11 cellular contexts compared by ENCODE assay signal in the genomic region with DNA sequence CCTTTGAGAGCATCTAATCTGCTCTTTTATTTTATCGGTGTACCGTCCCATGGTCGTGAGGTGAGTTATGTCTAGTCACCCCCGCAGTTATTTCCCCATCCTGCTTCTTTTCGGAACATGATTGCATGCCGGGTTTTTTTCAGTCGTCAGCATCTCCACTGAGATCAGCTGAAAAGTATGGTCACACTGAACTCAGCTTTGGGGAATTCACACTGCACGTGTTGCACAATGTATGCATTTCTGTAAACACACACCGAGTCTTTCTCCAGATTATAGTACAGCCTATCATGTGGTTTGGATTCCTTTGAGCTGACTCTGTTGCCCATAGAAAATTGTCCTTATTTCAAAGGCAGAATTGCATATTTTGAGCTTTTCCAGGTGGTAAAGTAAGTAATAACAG. TPM values are rescaled to one million over a fixed set of nuclear protein-coding genes. Genes with fewer than 3 reads are reported as not detected.
DNase-seq lines count a peak whose midpoint lies in the region; ATAC-seq and TF ChIP-seq lines count a peak whose summit lies in the region.
"Had no signal": no experiment of that assay in that cellular context is flagged by ENCODE, and none has a peak within 500 bp of the region (broad histone marks: within the 10 kb centered on the region; RNA-seq: fewer than 3 reads in every experiment).

No MANE protein-coding gene starts in this region.

- no TSS peak for BruUV-seq in mammary epithelial cell (replicated peaks; lab: Mats Ljungman, UMichigan)

- ATAC-seq in mucosa of descending colon: peak; percentile 46
- ATAC-seq in GM21723 (IDR thresholded peaks at IDR 0.05; ENCODE audit: unreplicated experiment): no peak
- no peak for ATAC-seq in GM21786 (IDR thresholded peaks at IDR 0.05; ENCODE audit: unreplicated experiment)

- H3K79me2 ChIP-seq in MM.1S (ENCODE audit: low read length) (peaks cover 68% of the 10 kb centered on the region), mammary epithelial cell (ENCODE audit: insufficient read depth, low read length) (no peaks in the 10 kb centered on the region)

- H3K4me2 ChIP-seq in BLaER1 treated with 17β-estradiol and CSF1 and Interleukin-3, amounts not matched to agents 10 nM and 100 nM: peak overlapping the region; percentile 86 to 97 (median 88)
- H3K4me2 ChIP-seq in MM.1S (ENCODE audit: low read depth, low read length): peak overlapping the region; percentile 63
- H3K4me2 ChIP-seq in mammary epithelial cell (ENCODE audit: insufficient read depth, low read depth, low read length): no peak overlapping the region

- dilution Hi-C loops in mammary epithelial cell (cut with HindIII; ENCODE audit: low sequenced_read_pairs): no loop called here

- H3K9ac ChIP-seq in BLaER1 treated with 17β-estradiol and CSF1 and Interleukin-3, amounts not matched to agents 10 nM and 100 nM: peak overlapping the region; percentile 62 to 78 (median 70); a peak in 20 of 22 replicates
- H3K9ac ChIP-seq in MM.1S (ENCODE audit: low read length) (peak overlapping the region; percentile 72), mammary epithelial cell (ENCODE audit: insufficient read depth, low read length) (no peak overlapping the region)

- no peaks in the 10 kb centered on the region for H3K9me2 ChIP-seq in MM.1S (replicated peaks; ENCODE audit: insufficient read depth, low read length)

- H2AFZ ChIP-seq in MM.1S (ENCODE audit: low read length): no peak overlapping the region
- H2AFZ ChIP-seq in mammary epithelial cell (ENCODE audit: low read depth, low read length): no peak overlapping the region

- peaks cover 0 to 15% (median 0%) of the 10 kb centered on the region in 11 experiments; a peak in 3 of 22 replicates for H3K36me3 ChIP-seq in BLaER1 treated with 17β-estradiol and CSF1 and Interleukin-3, amounts not matched to agents 10 nM and 100 nM
- H3K36me3 ChIP-seq in MM.1S (replicated peaks; ENCODE audit: insufficient read depth, low read length): peaks cover 30% of the 10 kb centered on the region
- H3K36me3 ChIP-seq in mammary epithelial cell (ENCODE audit: insufficient read depth, low read length): no peaks in the 10 kb centered on the region
- H3K36me3 ChIP-seq in mucosa of descending colon (ENCODE audit: low read depth): no peaks in the 10 kb centered on the region

- TF ChIP-seq CTCF in MM.1S (IDR thresholded peaks at IDR 0.05; ENCODE audit: low read length) (no peak), mammary epithelial cell (conservative IDR thresholded peaks at IDR 0.05 in 1 of 2, IDR thresholded peaks at IDR 0.05 in 1 of 2; ENCODE audit: extremely low read depth in 1 of 2, insufficient read depth in 1 of 2, low read depth in 1 of 2, low read length in 2 of 2) (no peak), mucosa of descending colon (IDR thresholded peaks at IDR 0.05) (no peak)

- H3K4me1 ChIP-seq in BLaER1 treated with 17β-estradiol and CSF1 and Interleukin-3, amounts not matched to agents 10 nM and 100 nM: peaks cover 65 to 80% (median 72%) of the 10 kb centered on the region in 10 experiments
- H3K4me1 ChIP-seq in MM.1S (ENCODE audit: low read length) (peaks cover 79% of the 10 kb centered on the region), mammary epithelial cell (ENCODE audit: insufficient read depth, low read length) (peaks cover 4% of the 10 kb centered on the region), mucosa of descending colon (ENCODE audit: low read depth) (no peaks in the 10 kb centered on the region)

- in situ Hi-C loops in mammary epithelial cell (cut with MboI; ENCODE audit: low sequenced_read_pairs in 2 of 2): no loop called here

- peak overlapping the region; percentile 80 to 92 (median 88) for H3K27ac ChIP-seq in BLaER1 treated with 17β-estradiol and CSF1 and Interleukin-3, amounts not matched to agents 10 nM and 100 nM
- H3K27ac ChIP-seq in MM.1S (ENCODE audit: low read length) (peak overlapping the region; percentile 95), mammary epithelial cell (ENCODE audit: insufficient read depth, low read depth, low read length) (no peak overlapping the region)

- peaks cover 2 to 8% (median 6%) of the 10 kb centered on the region in 11 experiments for H3K9me3 ChIP-seq in BLaER1 treated with 17β-estradiol and CSF1 and Interleukin-3, amounts not matched to agents 10 nM and 100 nM (replicated peaks in 1 of 11)
- H3K9me3 ChIP-seq in MM.1S (replicated peaks; ENCODE audit: insufficient read depth, low read length): 0 out of 2 replicates have a peak, but pooled peaks cover 3% of the 10 kb centered on the region
- peaks cover 2% of the 10 kb centered on the region for H3K9me3 ChIP-seq in mammary epithelial cell (replicated peaks; ENCODE audit: insufficient read depth, low read length)
- peaks cover under 1% of the 10 kb centered on the region for H3K9me3 ChIP-seq in mucosa of descending colon

- CTCF ChIA-PET in mammary epithelial cell (lab: Charles Lee; ENCODE audit: low non-redundant PET): interaction anchor here (0.6 kb wide), 1 partner anchor 21 kb away, joined by 4 read pairs; no protein-coding TSS in a partner anchor

- H3K4me3 ChIP-seq in BLaER1 treated with 17β-estradiol and CSF1 and Interleukin-3, amounts not matched to agents 10 nM and 100 nM: peak overlapping the region in 5 of 10 experiments; percentile 14 to 51 (median 46); a peak in 4 of 20 replicates
- H3K4me3 ChIP-seq in MM.1S (ENCODE audit: low read length) (peak overlapping the region; percentile 35; the same call in 1 of the 2 replicates), mammary epithelial cell (replicated peaks in 1 of 3; ENCODE audit: insufficient read depth in 1 of 3, low read depth in 2 of 3, low read length in 3 of 3) (no peak overlapping the region), mucosa of descending colon (no peak overlapping the region)

- H3K27me3 ChIP-seq in BLaER1 treated with 17β-estradiol and CSF1 and Interleukin-3, amounts not matched to agents 10 nM and 100 nM: no peaks in the 10 kb centered on the region
- H3K27me3 ChIP-seq in MM.1S (replicated peaks; ENCODE audit: insufficient read depth, low read length) (no peaks in the 10 kb centered on the region), mammary epithelial cell (ENCODE audit: insufficient read depth, low read length) (no peaks in the 10 kb centered on the region)

- WGBS in mammary epithelial cell (ENCODE audit: low coverage, missing lambda C conversion rate): 70% methylated on average over 9 of the region's 9 CpGs

- H3F3A ChIP-seq in MM.1S (ENCODE audit: insufficient read depth, low read length): peaks cover 50% of the 10 kb centered on the region

- intact Hi-C loops in mammary epithelial cell (cut with micrococcal nuclease): no loop called here
- intact Hi-C loops in mucosa of descending colon (cut with DNase I, micrococcal nuclease): no loop called here

- no peaks in the 10 kb centered on the region for H4K20me1 ChIP-seq in BLaER1 treated with 17β-estradiol and CSF1 and Interleukin-3, amounts not matched to agents 10 nM and 100 nM
- H4K20me1 ChIP-seq in MM.1S (ENCODE audit: insufficient read depth, low read length): no peaks in the 10 kb centered on the region
- no peaks in the 10 kb centered on the region for H4K20me1 ChIP-seq in mammary epithelial cell (ENCODE audit: insufficient read depth, low read length)

- DNase-seq in MM.1S: peak; percentile 82
- DNase-seq in mammary epithelial cell: peak; percentile 69
- DNase-seq in mucosa of descending colon: no peak
- DNase-seq in NCI-H187 treated with DMSO at 0.1 percent for 48 hours (lab: John Stamatoyannopoulos, UW): no peak
- no peak for DNase-seq in COLO829 (ENCODE audit: low spot score)
- DNase-seq: dermis blood vessel endothelial cell, left cardiac atrium, NCI-H526 treated with DMSO at 0.1 percent for 48 hours had no signal

RNA-seq across cellular contexts. Expression of a gene that starts 24.6 kb away (rescaled TPM):
- total RNA-seq in mammary epithelial cell (1 to 10 TPM in 1 of 2 donors, under 1 TPM in 1; 0.61 to 3.2 TPM), mucosa of descending colon (10 to 100 TPM in 1 of 3 donors, 1 to 10 TPM in 2; 5.2 to 13.2 (median 6.2) TPM)
- 0.48 TPM for polyA plus RNA-seq in mammary epithelial cell
- 1.1 TPM for polyA minus RNA-seq in mammary epithelial cell

Comparison
In these comparisons a context has a peak if more than half of its experiments do, and no peak if none do; other contexts are left out.
1. DNase-seq: peak in MM.1S (single experiment) and mammary epithelial cell (single experiment); none in mucosa of descending colon (0 of 3), NCI-H187 treated with DMSO at 0.1 percent for 48 hours (single experiment) and COLO829 (single experiment).